8 cellular contexts compared by ENCODE assay signal in genomic region chr2:238239872-238240760, GRCh38. TPM values are rescaled to one million over a fixed set of nuclear protein-coding genes. Genes with fewer than 3 reads are reported as not detected.
DNase-seq lines count a peak whose midpoint lies in the region; ATAC-seq and TF ChIP-seq lines count a peak whose summit lies in the region.

HES6 (minus strand) TSS chr2:238240038; CDS start chr2:238239905, 133 bp downstream.

- no peak for TF ChIP-seq CTCF in C4-2B (conservative IDR thresholded peaks at IDR 0.05)

- peaks cover 69% of the 10 kb centered on the region for H3K27me3 ChIP-seq in ectodermal cell (ENCODE audit: control insufficient read depth, insufficient read depth, low read length, poor library complexity, severe bottlenecking)

- no peaks in the 10 kb centered on the region for H3K36me3 ChIP-seq in ectodermal cell (ENCODE audit: control insufficient read depth, insufficient read depth, low read length)

- ATAC-seq in GM19372 (IDR thresholded peaks at IDR 0.05; ENCODE audit: low read depth, unreplicated experiment) (peak; percentile 83), HG03520 (IDR thresholded peaks at IDR 0.05; ENCODE audit: unreplicated experiment) (peak; percentile 77)

- H3K27ac ChIP-seq in C4-2B (peak within 1 kb of the TSS; percentile 84), ectodermal cell (ENCODE audit: insufficient read depth, low read depth, low read length, poor library complexity, severe bottlenecking) (peak within 1 kb of the TSS; percentile 79)

- 0% methylated on average over 103 of the region's 104 CpGs for WGBS in ectodermal cell, 2 experiments

- peak within 1 kb of the TSS; percentile 52 for H3K4me3 ChIP-seq in ectodermal cell (ENCODE audit: insufficient read depth, low read depth, low read length)

- DNase-seq in NCI-H526 treated with DMSO at 0.1 percent for 48 hours (lab: John Stamatoyannopoulos, UW) (peak; percentile 84), medulla oblongata (ENCODE audit: extremely low spot score) (peak; percentile 93)
- DNase-seq in activated CD4-positive, alpha-beta T cell treated with anti-CD3 and anti-CD28 coated beads, Interleukin-2, amount 50 U/mL, for 24 hours (ENCODE audit: low read depth in 1 of 2, low spot score in 1 of 2), result peak; percentile 37 to 67
- DNase-seq in stimulated activated CD4-positive, alpha-beta T cell treated with anti-CD3 and anti-CD28 coated beads, TNF-alpha, amount 100 ng/mL, for 24 hours (ENCODE audit: low read depth in 3 of 3), result peak; percentile 44 to 76 (median 65)

- H3K4me1 ChIP-seq in ectodermal cell (ENCODE audit: control insufficient read depth, insufficient read depth, low read length), result peaks cover 3% of the 10 kb centered on the region

- H3K9me3 ChIP-seq in ectodermal cell (ENCODE audit: control insufficient read depth, low read length), result no peaks in the 10 kb centered on the region

RNA-seq across cellular contexts. Expression of gene HES6, which starts in this region (rescaled TPM):
- polyA plus RNA-seq in ectodermal cell (2013, experiment 1 of 4), result 15.8 TPM
- 11.9 TPM for polyA plus RNA-seq in ectodermal cell (2013, experiment 2 of 4)
- polyA plus RNA-seq in ectodermal cell (2013, experiment 3 of 4), result 22.0 TPM
- 32.6 TPM for polyA plus RNA-seq in ectodermal cell (2013, experiment 4 of 4)

Comparison
In these comparisons a context has a peak if more than half of its experiments do, and no peak if none do; other contexts are left out.
1. Peak in every context shown above with its lines: DNase-seq, ATAC-seq, H3K4me3 ChIP-seq and H3K27ac ChIP-seq.